19 cellular contexts compared by ENCODE assay signal in genomic region chr4:81038636-81039350, GRCh38. TPM values are rescaled to one million over a fixed set of nuclear protein-coding genes. Genes with fewer than 3 reads are reported as not detected.
DNase-seq lines count a peak whose midpoint lies in the region; ATAC-seq and TF ChIP-seq lines count a peak whose summit lies in the region.
"Had no signal": no experiment of that assay in that cellular context is flagged by ENCODE, and none has a peak within 500 bp of the region (broad histone marks: within the 10 kb centered on the region; RNA-seq: fewer than 3 reads in every experiment).

No MANE protein-coding gene starts in this region.

- intact Hi-C loops in left ventricle myocardium inferior (cut with micrococcal nuclease), result no loop called here

- H3K9me3 ChIP-seq in Loucy (ENCODE audit: insufficient read depth, low read depth, low read length) (no peaks in the 10 kb centered on the region), left ventricle myocardium inferior (replicated peaks) (no peaks in the 10 kb centered on the region)
- H3K9me3 ChIP-seq: BLaER1 had no signal

- H4K20me1 ChIP-seq in Loucy (ENCODE audit: insufficient read depth, low read length, poor library complexity, severe bottlenecking), result no peaks in the 10 kb centered on the region
- H4K20me1 ChIP-seq: BLaER1 had no signal

- H3F3A ChIP-seq in Loucy (ENCODE audit: low read depth), result no peaks in the 10 kb centered on the region

- H3K27me3 ChIP-seq in Loucy (ENCODE audit: insufficient read depth, low read length, poor library complexity, severe bottlenecking), result no peaks in the 10 kb centered on the region
- H3K27me3 ChIP-seq in left ventricle myocardium inferior (ENCODE audit: low read depth), result peaks cover 37% of the 10 kb centered on the region
- H3K27me3 ChIP-seq: BLaER1 had no signal

- H3K36me3 ChIP-seq in Loucy (ENCODE audit: insufficient read depth, low read length) (no peaks in the 10 kb centered on the region), left ventricle myocardium inferior (no peaks in the 10 kb centered on the region)
- H3K36me3 ChIP-seq: BLaER1 had no signal

- no peak overlapping the region for H3K9ac ChIP-seq in Loucy (ENCODE audit: low read depth, low read length, poor library complexity, severe bottlenecking)
- H3K9ac ChIP-seq: BLaER1 had no signal

- H3K4me3 ChIP-seq in Loucy (ENCODE audit: low read length, poor library complexity, severe bottlenecking), result no peak overlapping the region
- H3K4me3 ChIP-seq in left ventricle myocardium inferior, result no peak overlapping the region
- H3K4me3 ChIP-seq: BLaER1 had no signal

- H3K79me2 ChIP-seq in Loucy (ENCODE audit: insufficient read depth, low read length), result no peaks in the 10 kb centered on the region

- 0 out of 2 replicates have a peak overlapping the region, but pooled peaks have one; percentile 8 for H2AFZ ChIP-seq in Loucy (ENCODE audit: low read length)

- no peaks in the 10 kb centered on the region for H3K4me1 Mint-ChIP-seq in nephron
- H3K4me1 Mint-ChIP-seq in immature natural killer cell, result no peaks in the 10 kb centered on the region
- H3K4me1 Mint-ChIP-seq: CD8-positive, alpha-beta memory T cell had no signal

- DNase-seq in GM03348 (ENCODE audit: low spot score) (peak; percentile 3), amniotic epithelial cell (ENCODE audit: low read depth) (peak; percentile 6), immature natural killer cell (no peak), left ventricle myocardium inferior (no peak), C1 segment of cervical spinal cord (lab: John Stamatoyannopoulos, UW) (no peak)
- DNase-seq: CD8-positive, alpha-beta memory T cell; DMS79; NCI-H1417 treated with DMSO at 0.1 percent for 48 hours; NCI-H2029; NCI-H2171; NCI-H446 treated with DMSO at 0.1 percent for 48 hours; NCI-H748 treated with DMSO at 0.1 percent for 48 hours; Right ventricle myocardium superior had no signal

- no peak overlapping the region for H3K4me3 Mint-ChIP-seq in nephron
- H3K4me3 Mint-ChIP-seq in immature natural killer cell, result no peak overlapping the region
- H3K4me3 Mint-ChIP-seq: CD8-positive, alpha-beta memory T cell had no signal

- H3K27ac Mint-ChIP-seq in nephron (peak overlapping the region; percentile 3 to 51 (median 16)), immature natural killer cell (no peak overlapping the region)
- H3K27ac Mint-ChIP-seq: CD8-positive, alpha-beta memory T cell had no signal

- no peak for ATAC-seq in HG02588 (IDR thresholded peaks at IDR 0.05; ENCODE audit: unreplicated experiment)

- peaks cover 44% of the 10 kb centered on the region for H3K27me3 Mint-ChIP-seq in nephron (ENCODE audit: low read depth)
- peaks cover 0 to 14% (median 2%) of the 10 kb centered on the region in 3 donors for H3K27me3 Mint-ChIP-seq in immature natural killer cell (ENCODE audit: low read depth in 3 of 3)

- H3K4me1 ChIP-seq in Loucy (ENCODE audit: insufficient read depth, low read length, poor library complexity, severe bottlenecking) (no peaks in the 10 kb centered on the region), left ventricle myocardium inferior (no peaks in the 10 kb centered on the region)

- H3K9me3 Mint-ChIP-seq in nephron (no peaks in the 10 kb centered on the region), immature natural killer cell (no peaks in the 10 kb centered on the region)
- H3K9me3 Mint-ChIP-seq: CD8-positive, alpha-beta memory T cell had no signal

- TF ChIP-seq CTCF in Loucy (conservative IDR thresholded peaks at IDR 0.05; ENCODE audit: low read length) (no peak), nephron (IDR thresholded peaks at IDR 0.05; ENCODE audit: unreplicated experiment in 3 of 3) (no peak), left ventricle myocardium inferior (IDR thresholded peaks at IDR 0.05; ENCODE audit: borderline replicate concordance) (no peak)

- no peaks in the 10 kb centered on the region for H3K36me3 Mint-ChIP-seq in nephron (ENCODE audit: low read depth)
- H3K36me3 Mint-ChIP-seq in immature natural killer cell, result no peaks in the 10 kb centered on the region
- H3K36me3 Mint-ChIP-seq: CD8-positive, alpha-beta memory T cell had no signal

- no peaks in the 10 kb centered on the region for H3K9me2 ChIP-seq in Loucy (replicated peaks; ENCODE audit: low read depth, low read length)

- H3K27ac ChIP-seq in left ventricle myocardium inferior (replicated peaks), result no peak overlapping the region
- H3K27ac ChIP-seq: BLaER1 had no signal

- no peak overlapping the region for H3K4me2 ChIP-seq in Loucy (ENCODE audit: low read depth, low read length, poor library complexity, severe bottlenecking)
- H3K4me2 ChIP-seq: BLaER1 had no signal

RNA-seq across cellular contexts. Expression of gene BMP3, which starts 8.3 kb away (rescaled TPM):
- polyA plus RNA-seq in immature natural killer cell, result under 1 TPM in 1 of 3 donors, not detected in 2; 0.10 TPM
- not detected for total RNA-seq in left ventricle myocardium inferior
- total RNA-seq: A172; CD8-positive, alpha-beta memory T cell; G401; Right ventricle myocardium superior had no signal
- polyA plus RNA-seq: CD8-positive, alpha-beta memory T cell had no signal

Comparison
In these comparisons a context has a peak if more than half of its experiments do, and no peak if none do; other contexts are left out.
1. DNase-seq: peak in GM03348 (single experiment) and amniotic epithelial cell (single experiment); none in immature natural killer cell (0 of 3), left ventricle myocardium inferior (single experiment) and C1 segment of cervical spinal cord (0 of 14).
2. H3K27ac Mint-ChIP-seq: peak in nephron (3 of 3); none in immature natural killer cell (0 of 6).